1 cellular context compared by ENCODE assay signal in genomic region chr2:95018861-95019550, GRCh38.
TF ChIP-seq lines count a peak whose summit lies in the region.

No MANE protein-coding gene starts in this region.

TF ChIP-seq in GM12891, 5 proteins besides CTCF, POLR2A, EP300 and RAD21:
- TF ChIP-seq TAF1 (IDR thresholded peaks at IDR 0.05; ENCODE audit: low read depth, low read length), result no peak
- no peak for TF ChIP-seq PAX5 (IDR thresholded peaks at IDR 0.05; ENCODE audit: insufficient read depth, low read length, severe bottlenecking)
- TF ChIP-seq POLR2AphosphoS5 (IDR thresholded peaks at IDR 0.05; ENCODE audit: low read depth, low read length), result no peak
- no peak for TF ChIP-seq POU2F2 (IDR thresholded peaks at IDR 0.05; ENCODE audit: low read depth, low read length)
- TF ChIP-seq SPI1 (IDR thresholded peaks at IDR 0.05; ENCODE audit: low read depth, low read length), result no peak
